Comparison of ENCODE assay signal across 11 cellular contexts in the genomic region with DNA sequence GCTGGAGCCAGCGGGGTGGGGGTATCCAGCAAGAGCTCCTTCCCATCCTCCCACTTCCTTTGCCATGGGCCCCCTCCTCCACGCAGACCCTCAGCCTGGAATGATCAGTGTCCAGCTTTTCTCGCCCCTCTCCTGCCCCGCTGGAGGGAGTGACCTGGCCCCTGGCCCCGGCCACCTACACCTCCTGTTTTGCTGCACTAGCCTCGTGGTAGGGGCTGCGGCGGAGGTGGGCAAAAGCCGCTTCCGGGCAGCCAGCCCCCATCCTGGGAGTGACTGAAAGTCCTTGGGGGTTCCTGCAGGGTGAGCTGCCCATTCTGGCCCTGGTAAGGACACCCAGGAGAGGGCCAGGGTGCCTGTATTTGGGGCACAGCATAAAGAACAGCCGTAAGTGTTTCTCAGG.
A peak's percentile ranks its signal among the peaks of the same experiment; 100 is the strongest.
DNase-seq lines count a peak whose midpoint lies in the region; ATAC-seq and TF ChIP-seq lines count a peak whose summit lies in the region.
"Had no signal": no experiment of that assay in that cellular context is flagged by ENCODE, and none has a peak within 500 bp of the region (broad histone marks: within the 10 kb centered on the region; RNA-seq: fewer than 3 reads in every experiment).

No MANE protein-coding gene starts in this region.

- no peak for TF ChIP-seq EP300 in gastroesophageal sphincter (IDR thresholded peaks at IDR 0.05)

- no peaks in the 10 kb centered on the region for H3K9me3 ChIP-seq in gastroesophageal sphincter
- H3K9me3 ChIP-seq: right atrium auricular region had no signal

- no peaks in the 10 kb centered on the region for H3K36me3 Mint-ChIP-seq in activated CD4-positive, alpha-beta memory T cell treated with anti-CD3 and anti-CD28 coated beads for 36 hours
- peaks cover 5% of the 10 kb centered on the region for H3K36me3 Mint-ChIP-seq in stimulated activated memory B cell treated with anti-CD40 and anti-IgM and Interleukin-4, amounts not matched to agents 10 μg/mL and 1 μg/mL and 100 μg/mL, for 72 hours

- intact Hi-C loops in activated CD4-positive, alpha-beta memory T cell treated with anti-CD3 and anti-CD28 coated beads for 36 hours (cut with micrococcal nuclease), result no loop called here

- H3K27ac ChIP-seq in gastroesophageal sphincter, result peak overlapping the region in 3 of 4 donors; percentile 45 to 91 (median 65)

- no peaks in the 10 kb centered on the region for H3K9me3 Mint-ChIP-seq in activated CD4-positive, alpha-beta memory T cell treated with anti-CD3 and anti-CD28 coated beads for 36 hours
- H3K9me3 Mint-ChIP-seq in stimulated activated memory B cell treated with anti-CD40 and anti-IgM and Interleukin-4, amounts not matched to agents 10 μg/mL and 1 μg/mL and 100 μg/mL, for 72 hours, result no peaks in the 10 kb centered on the region

- DNase-seq in activated CD8-positive, alpha-beta memory T cell treated with anti-CD3 and anti-CD28 coated beads, Interleukin-2, amount 50 U/mL, for 48 hours, result peak; percentile 54
- no peak for DNase-seq in activated CD8-positive, alpha-beta memory T cell treated with anti-CD3 and anti-CD28 coated beads, Interleukin-2, amount 50 U/mL, for 4 hours
- no peak for DNase-seq in activated CD4-positive, alpha-beta memory T cell treated with anti-CD3 and anti-CD28 coated beads for 36 hours
- DNase-seq in 8988T, result no peak
- DNase-seq in stimulated activated CD4-positive, alpha-beta T cell treated with anti-CD3 and anti-CD28 coated beads, Interleukin-4, amount 100 ng/mL, for 24 hours, result no peak
- DNase-seq: NCI-H2107, SHP77 had no signal

- H3K4me3 ChIP-seq in gastroesophageal sphincter, result no peak overlapping the region
- H3K4me3 ChIP-seq: right atrium auricular region had no signal

- ATAC-seq in gastroesophageal sphincter, result no peak
- no peak for ATAC-seq in stimulated activated memory B cell treated with anti-CD40 and anti-IgM and Interleukin-4, amounts not matched to agents 10 μg/mL and 1 μg/mL and 100 μg/mL, for 72 hours
- ATAC-seq in GM18907 (IDR thresholded peaks at IDR 0.05; ENCODE audit: unreplicated experiment), result no peak

- H3K36me3 ChIP-seq in gastroesophageal sphincter, result no peaks in the 10 kb centered on the region
- H3K36me3 ChIP-seq: right atrium auricular region had no signal

- peaks cover 3 to 100% (median 85%) of the 10 kb centered on the region in 3 donors for H3K4me1 ChIP-seq in gastroesophageal sphincter

- H3K27me3 Mint-ChIP-seq in activated CD4-positive, alpha-beta memory T cell treated with anti-CD3 and anti-CD28 coated beads for 36 hours, result no peaks in the 10 kb centered on the region
- H3K27me3 Mint-ChIP-seq in stimulated activated memory B cell treated with anti-CD40 and anti-IgM and Interleukin-4, amounts not matched to agents 10 μg/mL and 1 μg/mL and 100 μg/mL, for 72 hours, result no peaks in the 10 kb centered on the region

- peak overlapping the region; percentile 84 for H3K27ac Mint-ChIP-seq in activated CD4-positive, alpha-beta memory T cell treated with anti-CD3 and anti-CD28 coated beads for 36 hours
- peak overlapping the region; percentile 97 for H3K27ac Mint-ChIP-seq in stimulated activated memory B cell treated with anti-CD40 and anti-IgM and Interleukin-4, amounts not matched to agents 10 μg/mL and 1 μg/mL and 100 μg/mL, for 72 hours

- POLR2A ChIA-PET in activated CD4-positive, alpha-beta memory T cell treated with anti-CD3 and anti-CD28 coated beads for 36 hours (lab: Charles Lee), result interaction anchor here (1.4 to 5.4 kb wide), 4 partner anchors 8 to 18 kb away, joined by 4 to 19 read pairs (median 6); no protein-coding TSS in a partner anchor

- TF ChIP-seq CTCF in gastroesophageal sphincter (IDR thresholded peaks at IDR 0.05), result no peak

- no peaks in the 10 kb centered on the region for H3K27me3 ChIP-seq in gastroesophageal sphincter
- H3K27me3 ChIP-seq: right atrium auricular region had no signal

- peaks cover 94% of the 10 kb centered on the region for H3K4me1 Mint-ChIP-seq in activated CD4-positive, alpha-beta memory T cell treated with anti-CD3 and anti-CD28 coated beads for 36 hours (ENCODE audit: low read depth)
- H3K4me1 Mint-ChIP-seq in stimulated activated memory B cell treated with anti-CD40 and anti-IgM and Interleukin-4, amounts not matched to agents 10 μg/mL and 1 μg/mL and 100 μg/mL, for 72 hours, result peaks cover 78% of the 10 kb centered on the region

- WGBS in gastroesophageal sphincter (ENCODE audit: low coverage in 1 of 2), 2 donors, result 5% methylated on average over 4 of the region's 11 CpGs; no CpG with 5 or more reads in 1 of the 2 donors

- TF ChIP-seq POLR2A in gastroesophageal sphincter (IDR thresholded peaks at IDR 0.05), result no peak

- CTCF ChIA-PET in activated CD4-positive, alpha-beta memory T cell treated with anti-CD3 and anti-CD28 coated beads for 36 hours (lab: Charles Lee), result interaction anchor here (1.0 to 11.7 kb wide), 3 partner anchors 16 to 57 kb away, joined by 3 to 209 read pairs (median 140); no protein-coding TSS in a partner anchor

- H3K4me3 Mint-ChIP-seq in activated CD4-positive, alpha-beta memory T cell treated with anti-CD3 and anti-CD28 coated beads for 36 hours, result peak overlapping the region; percentile 76
- no peak overlapping the region for H3K4me3 Mint-ChIP-seq in stimulated activated memory B cell treated with anti-CD40 and anti-IgM and Interleukin-4, amounts not matched to agents 10 μg/mL and 1 μg/mL and 100 μg/mL, for 72 hours
